ENCODE assay signal across 1 cellular context in the genomic region with DNA sequence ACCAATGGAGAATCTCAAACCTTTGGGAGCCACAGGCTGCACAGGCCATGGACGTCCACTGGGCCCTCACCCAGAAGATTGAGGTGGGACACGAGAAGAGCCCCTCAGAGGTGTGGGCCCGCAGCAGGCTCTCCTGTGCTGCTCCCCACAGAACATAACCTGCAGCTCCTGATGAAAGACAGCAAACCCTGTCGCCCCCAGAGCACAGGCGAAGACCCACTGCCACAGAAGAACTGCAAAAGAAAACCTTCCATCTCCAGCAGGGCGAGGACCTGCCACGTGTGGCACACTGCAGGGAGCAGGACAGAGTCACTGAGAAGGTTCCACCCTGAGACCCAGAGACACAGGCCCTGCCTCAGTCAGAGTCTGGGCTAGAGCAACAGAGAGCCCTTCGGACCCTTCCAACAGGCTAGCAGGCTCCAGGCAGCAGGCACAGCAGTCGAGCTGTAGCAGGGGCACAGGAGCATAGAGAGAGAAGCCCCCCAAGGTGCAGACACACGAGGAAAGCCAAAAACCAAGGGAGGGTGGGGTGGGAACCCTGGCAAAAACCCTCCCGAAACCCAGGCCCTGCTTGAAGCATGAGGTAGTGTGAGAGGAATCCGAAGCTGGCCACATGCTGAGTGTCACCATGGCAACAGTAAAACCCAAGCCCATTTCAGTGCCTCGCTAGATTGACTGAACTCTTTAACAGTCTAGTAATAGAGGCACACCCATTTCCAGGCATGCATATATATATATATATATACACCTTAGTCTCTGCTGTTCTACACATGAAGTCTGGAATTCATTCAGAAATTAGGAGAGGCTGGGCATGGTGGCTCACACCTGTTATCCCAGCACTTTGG.
TF ChIP-seq lines count a peak whose summit lies in the region.

No MANE protein-coding gene starts in this region.

TF ChIP-seq in GM23338, 12 proteins besides CTCF, POLR2A, EP300 and RAD21 (continued from another document):
- TF ChIP-seq STAT1 (IDR thresholded peaks at IDR 0.05; ENCODE audit: unreplicated experiment), result no peak
- TF ChIP-seq ZNF331 (CRISPR knock-in tag; IDR thresholded peaks at IDR 0.05; ENCODE audit: low read depth), result no peak
- TF ChIP-seq JUNB (IDR thresholded peaks at IDR 0.05; ENCODE audit: unreplicated experiment), result no peak
- TF ChIP-seq CREB1 (CRISPR knock-in tag; IDR thresholded peaks at IDR 0.05; ENCODE audit: low read depth), result no peak
